9 cellular contexts compared by ENCODE assay signal in genomic region chr1:225817611-225818061, GRCh38. TPM values are rescaled to one million over a fixed set of nuclear protein-coding genes. Genes with fewer than 3 reads are reported as not detected.
DNase-seq lines count a peak whose midpoint lies in the region; ATAC-seq, FAIRE-seq and TF ChIP-seq lines count a peak whose summit lies in the region.
"Had no signal": no experiment of that assay in that cellular context is flagged by ENCODE, and none has a peak within 500 bp of the region (broad histone marks: within the 10 kb centered on the region; RNA-seq: fewer than 3 reads in every experiment).

No MANE protein-coding gene starts in this region.

- H3K79me2 ChIP-seq in ACC112 (ENCODE audit: control insufficient read depth, insufficient read depth, low read length, unreplicated experiment) (peaks cover 20% of the 10 kb centered on the region), astrocyte (ENCODE audit: insufficient read depth, low read length) (peaks cover 10% of the 10 kb centered on the region)

- H3K27ac Mint-ChIP-seq in astrocyte (ENCODE audit: unreplicated experiment) = peak overlapping the region; percentile 81
- no peak overlapping the region for H3K27ac Mint-ChIP-seq in activated CD4-positive, alpha-beta memory T cell treated with anti-CD3 and anti-CD28 coated beads, Interleukin-2, amount 10 ng/mL, durations not matched to agents 7 days and 5 days

- no peaks in the 10 kb centered on the region for H3K27me3 Mint-ChIP-seq in astrocyte (ENCODE audit: low read depth, unreplicated experiment)
- peaks cover 4% of the 10 kb centered on the region for H3K27me3 Mint-ChIP-seq in activated CD4-positive, alpha-beta memory T cell treated with anti-CD3 and anti-CD28 coated beads, Interleukin-2, amount 10 ng/mL, durations not matched to agents 7 days and 5 days
- H3K27me3 Mint-ChIP-seq: central memory CD8-positive, alpha-beta T cell had no signal

- H3K4me2 ChIP-seq in astrocyte (ENCODE audit: low read length) = peak overlapping the region; percentile 38

- no peaks in the 10 kb centered on the region for H3K9me3 Mint-ChIP-seq in astrocyte (ENCODE audit: unreplicated experiment)
- H3K9me3 Mint-ChIP-seq in activated CD4-positive, alpha-beta memory T cell treated with anti-CD3 and anti-CD28 coated beads, Interleukin-2, amount 10 ng/mL, durations not matched to agents 7 days and 5 days = no peaks in the 10 kb centered on the region
- H3K9me3 Mint-ChIP-seq: central memory CD8-positive, alpha-beta T cell had no signal

- no peaks in the 10 kb centered on the region for H3K9me3 ChIP-seq in HUES6 (ENCODE audit: control insufficient read depth, insufficient read depth, low read depth, low read length)
- no peaks in the 10 kb centered on the region for H3K9me3 ChIP-seq in astrocyte (ENCODE audit: insufficient read depth, low read depth, low read length)

- no peak for TF ChIP-seq CTCF in astrocyte (IDR thresholded peaks at IDR 0.05; ENCODE audit: insufficient read depth, low read depth, low read length)

- peaks cover 14% of the 10 kb centered on the region for H3K36me3 Mint-ChIP-seq in astrocyte (ENCODE audit: low read depth, unreplicated experiment)
- H3K36me3 Mint-ChIP-seq in activated CD4-positive, alpha-beta memory T cell treated with anti-CD3 and anti-CD28 coated beads, Interleukin-2, amount 10 ng/mL, durations not matched to agents 7 days and 5 days (ENCODE audit: low read depth) = no peaks in the 10 kb centered on the region

- peak overlapping the region; percentile 66 for H3K4me3 Mint-ChIP-seq in astrocyte (ENCODE audit: unreplicated experiment)
- H3K4me3 Mint-ChIP-seq in activated CD4-positive, alpha-beta memory T cell treated with anti-CD3 and anti-CD28 coated beads, Interleukin-2, amount 10 ng/mL, durations not matched to agents 7 days and 5 days = no peak overlapping the region
- H3K4me3 Mint-ChIP-seq: central memory CD8-positive, alpha-beta T cell had no signal

- ATAC-seq in sciatic nerve = peak; percentile 64
- ATAC-seq in HG02763 (IDR thresholded peaks at IDR 0.05; ENCODE audit: unreplicated experiment) = no peak

- peaks cover 46% of the 10 kb centered on the region for H3K4me1 ChIP-seq in ACC112 (ENCODE audit: control insufficient read depth, insufficient read depth, low read length, unreplicated experiment)
- peaks cover 41% of the 10 kb centered on the region for H3K4me1 ChIP-seq in HUES6 (ENCODE audit: control insufficient read depth, insufficient read depth, low read length)
- peaks cover 20% of the 10 kb centered on the region for H3K4me1 ChIP-seq in astrocyte (ENCODE audit: insufficient read depth, low read length)

- H3K36me3 ChIP-seq in ACC112 (ENCODE audit: insufficient read depth, low read length) (no peaks in the 10 kb centered on the region), HUES6 (ENCODE audit: control insufficient read depth, insufficient read depth, low read length) (peaks cover 4% of the 10 kb centered on the region; the same call in 1 of the 2 replicates), astrocyte (ENCODE audit: insufficient read depth, low read length) (no peaks in the 10 kb centered on the region)

- CTCF ChIA-PET in activated CD4-positive, alpha-beta memory T cell treated with anti-CD3 and anti-CD28 coated beads, Interleukin-2, amount 10 ng/mL, durations not matched to agents 7 days and 5 days (lab: Charles Lee) = no interaction called here

- POLR2A ChIA-PET in activated CD4-positive, alpha-beta memory T cell treated with anti-CD3 and anti-CD28 coated beads, Interleukin-2, amount 10 ng/mL, durations not matched to agents 7 days and 5 days (lab: Charles Lee) = no interaction called here

- H3K4me1 Mint-ChIP-seq in astrocyte (ENCODE audit: low read depth, unreplicated experiment) = peaks cover 47% of the 10 kb centered on the region
- peaks cover 4% of the 10 kb centered on the region for H3K4me1 Mint-ChIP-seq in activated CD4-positive, alpha-beta memory T cell treated with anti-CD3 and anti-CD28 coated beads, Interleukin-2, amount 10 ng/mL, durations not matched to agents 7 days and 5 days
- H3K4me1 Mint-ChIP-seq: central memory CD8-positive, alpha-beta T cell had no signal

- peaks cover 10% of the 10 kb centered on the region for H4K20me1 ChIP-seq in astrocyte (ENCODE audit: insufficient read depth, low read length)

- H3K4me3 ChIP-seq in ACC112 (ENCODE audit: low read depth, low read length) (peak overlapping the region; percentile 6; the same call in 1 of the 2 replicates), HUES6 (ENCODE audit: low read depth, low read length) (no peak overlapping the region), astrocyte (ENCODE audit: insufficient read depth, low read depth, low read length) (no peak overlapping the region)

- intact Hi-C loops in sciatic nerve (cut with DNase I) = no loop called here

- peak overlapping the region; percentile 63 for H3K9ac ChIP-seq in HUES6 (ENCODE audit: low read length)
- H3K9ac ChIP-seq in astrocyte (ENCODE audit: low read length) = peak overlapping the region; percentile 58

- H3K27ac ChIP-seq in ACC112 (ENCODE audit: low read depth, low read length) (peak overlapping the region; percentile 87), HUES6 (ENCODE audit: low read depth, low read length) (peak overlapping the region; percentile 69), astrocyte (ENCODE audit: low read depth, low read length) (peak overlapping the region; percentile 24)

- no peak for FAIRE-seq in astrocyte (lab: Jason Lieb, UNC)

- H3K27me3 ChIP-seq in ACC112 (ENCODE audit: insufficient read depth, low read length) (no peaks in the 10 kb centered on the region), HUES6 (ENCODE audit: control insufficient read depth, insufficient read depth, low read length) (no peaks in the 10 kb centered on the region), astrocyte (ENCODE audit: insufficient read depth, low read length) (no peaks in the 10 kb centered on the region)

- DNase-seq in astrocyte (ENCODE audit: low read depth) = peak; percentile 90
- peak; percentile 80 for DNase-seq in hepatic stellate cell (ENCODE audit: low spot score)
- DNase-seq in sciatic nerve (ENCODE audit: low spot score) = peak; percentile 80
- DNase-seq in activated CD4-positive, alpha-beta memory T cell treated with anti-CD3 and anti-CD28 coated beads, Interleukin-2, amount 10 ng/mL, durations not matched to agents 7 days and 5 days = no peak
- no peak for DNase-seq in NCI-H345 treated with DMSO at 0.1 percent for 48 hours (lab: John Stamatoyannopoulos, UW; ENCODE audit: unreplicated experiment)

- peak overlapping the region; percentile 64 for H2AFZ ChIP-seq in ACC112 (ENCODE audit: low read length, unreplicated experiment)
- peak overlapping the region; percentile 70 for H2AFZ ChIP-seq in astrocyte (ENCODE audit: low read depth, low read length)

RNA-seq across cellular contexts. Expression of gene EPHX1, which starts 7.7 kb away (rescaled TPM):
- total RNA-seq in astrocyte = 82.8 and 96.9 TPM in 2 replicates
- 232 TPM for total RNA-seq in sciatic nerve
- total RNA-seq in activated CD4-positive, alpha-beta memory T cell treated with anti-CD3 and anti-CD28 coated beads, Interleukin-2, amount 10 ng/mL, durations not matched to agents 7 days and 5 days = 1 to 10 TPM in 1 of 2 experiments, under 1 TPM in 1; 0.93 to 1.0 TPM

RNA-seq across cellular contexts. Expression of gene SRP9, which starts 40.0 kb away (rescaled TPM):
- 269 and 275 TPM in 2 replicates for total RNA-seq in astrocyte
- 151 TPM for total RNA-seq in sciatic nerve
- total RNA-seq in activated CD4-positive, alpha-beta memory T cell treated with anti-CD3 and anti-CD28 coated beads, Interleukin-2, amount 10 ng/mL, durations not matched to agents 7 days and 5 days = 100 to 1,000 TPM; 246 to 253 TPM

Comparison
In these comparisons a context has a peak if more than half of its experiments do, and no peak if none do; other contexts are left out.
1. H3K27ac ChIP-seq: peak in every context shown above with its lines; median percentile 87 in ACC112; 69 in HUES6; 24 in astrocyte.
2. DNase-seq: peak in astrocyte (single experiment), hepatic stellate cell (single experiment) and sciatic nerve (single experiment); none in activated CD4-positive, alpha-beta memory T cell treated with anti-CD3 and anti-CD28 coated beads, Interleukin-2, amount 10 ng/mL, durations not matched to agents 7 days and 5 days (single experiment) and NCI-H345 treated with DMSO at 0.1 percent for 48 hours (single experiment).
3. RNA of gene EPHX1, which starts 7.7 kb away (total RNA-seq): 232 TPM in sciatic nerve (single experiment) and 82.8 to 96.9 TPM in astrocyte; 0.93 to 1.0 TPM in activated CD4-positive, alpha-beta memory T cell treated with anti-CD3 and anti-CD28 coated beads, Interleukin-2, amount 10 ng/mL, durations not matched to agents 7 days and 5 days; every median in the first group is over 10 times any median in the second.